ENCODE assay signal across 23 cellular contexts in the genomic region with DNA sequence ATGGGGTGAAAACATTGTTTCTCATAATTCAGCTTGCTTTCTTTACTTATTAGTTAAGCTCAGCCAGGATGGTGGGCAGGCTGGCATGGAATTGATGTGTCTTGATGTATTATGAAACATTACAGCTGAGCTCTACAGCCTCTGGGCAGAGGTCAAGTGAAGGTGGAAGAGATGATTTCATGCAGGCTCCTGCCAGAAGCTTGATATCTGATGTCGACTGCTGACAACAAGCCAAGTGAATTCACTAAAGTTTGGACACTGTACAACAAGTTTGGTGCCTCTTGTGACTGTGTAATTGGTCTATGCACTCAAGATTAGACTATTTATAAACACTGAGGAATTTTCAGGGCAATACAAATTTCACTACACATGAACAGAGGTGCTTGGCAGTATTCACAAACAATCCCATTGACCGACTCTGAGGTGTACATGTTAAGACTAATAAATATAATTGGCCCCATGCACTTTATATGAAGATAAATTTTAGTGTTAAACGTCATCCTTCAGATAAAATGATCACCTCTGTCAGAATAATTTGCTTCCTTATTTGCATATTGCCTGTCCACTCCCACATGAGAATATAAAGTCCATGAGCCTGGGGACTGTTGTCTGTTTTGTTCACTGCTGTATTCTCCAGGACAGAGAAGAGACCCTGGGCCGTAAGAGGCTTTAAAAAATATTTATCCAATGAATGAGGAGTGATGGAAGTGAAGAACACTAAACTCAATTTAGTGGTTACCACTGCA.
DNase-seq lines count a peak whose midpoint lies in the region; ATAC-seq, FAIRE-seq and TF ChIP-seq lines count a peak whose summit lies in the region.
"Had no signal": no experiment of that assay in that cellular context is flagged by ENCODE, and none has a peak within 500 bp of the region (broad histone marks: within the 10 kb centered on the region; RNA-seq: fewer than 3 reads in every experiment).

No MANE protein-coding gene starts in this region.

- peaks cover 10% of the 10 kb centered on the region for H3K4me1 Mint-ChIP-seq in MCF 10A (ENCODE audit: insufficient read depth, unreplicated experiment)
- H3K4me1 Mint-ChIP-seq: activated naive CD8-positive, alpha-beta T cell treated with anti-CD3 and anti-CD28 coated beads for 36 hours; CD14-positive monocyte; stimulated activated memory B cell treated with anti-CD40 and anti-IgM and Interleukin-4, amounts not matched to agents 10 μg/mL and 1 μg/mL and 100 μg/mL, for 72 hours had no signal

- WGBS in mammary epithelial cell (ENCODE audit: low coverage, missing lambda C conversion rate), result 2% methylated on average over 4 of the region's 4 CpGs
- WGBS in small intestine, 3 donors, result 15 to 28% (median 24%) methylated on average over 4 of the region's 4 CpGs
- WGBS in esophagus muscularis mucosa, result 27% methylated on average over 4 of the region's 4 CpGs

- H3K9me3 ChIP-seq in mammary epithelial cell (replicated peaks; ENCODE audit: insufficient read depth, low read length), result no peaks in the 10 kb centered on the region
- no peaks in the 10 kb centered on the region for H3K9me3 ChIP-seq in small intestine (ENCODE audit: control insufficient read depth, low read depth)
- no peaks in the 10 kb centered on the region for H3K9me3 ChIP-seq in esophagus muscularis mucosa
- H3K9me3 ChIP-seq in effector memory CD4-positive, alpha-beta T cell (ENCODE audit: control insufficient read depth, low read length), result no peaks in the 10 kb centered on the region
- H3K9me3 ChIP-seq: pancreas had no signal

- no peaks in the 10 kb centered on the region for H3K36me3 Mint-ChIP-seq in MCF 10A (ENCODE audit: insufficient read depth, unreplicated experiment)
- H3K36me3 Mint-ChIP-seq: activated naive CD8-positive, alpha-beta T cell treated with anti-CD3 and anti-CD28 coated beads for 36 hours; CD14-positive monocyte; stimulated activated memory B cell treated with anti-CD40 and anti-IgM and Interleukin-4, amounts not matched to agents 10 μg/mL and 1 μg/mL and 100 μg/mL, for 72 hours; type B pancreatic cell had no signal

- H3K36me3 ChIP-seq in mammary epithelial cell (ENCODE audit: insufficient read depth, low read length) (no peaks in the 10 kb centered on the region), small intestine (ENCODE audit: control insufficient read depth in 2 of 2, insufficient read depth in 2 of 2, low read length in 2 of 2) (no peaks in the 10 kb centered on the region), esophagus muscularis mucosa (no peaks in the 10 kb centered on the region)
- no peaks in the 10 kb centered on the region for H3K36me3 ChIP-seq in effector memory CD4-positive, alpha-beta T cell (ENCODE audit: control insufficient read depth, insufficient read depth, low read length)
- H3K36me3 ChIP-seq: pancreas had no signal

- peaks cover 2% of the 10 kb centered on the region for H3K27me3 ChIP-seq in mammary epithelial cell (ENCODE audit: insufficient read depth, low read length)
- no peaks in the 10 kb centered on the region for H3K27me3 ChIP-seq in small intestine (ENCODE audit: control insufficient read depth in 2 of 2, insufficient read depth in 2 of 2, low read length in 2 of 2)
- H3K27me3 ChIP-seq in esophagus muscularis mucosa, result no peaks in the 10 kb centered on the region
- H3K27me3 ChIP-seq in effector memory CD4-positive, alpha-beta T cell (replicated peaks; ENCODE audit: control insufficient read depth, insufficient read depth, low read length, poor library complexity, severe bottlenecking), result no peaks in the 10 kb centered on the region
- H3K27me3 ChIP-seq: pancreas had no signal

- intact Hi-C loops in MCF 10A (cut with micrococcal nuclease) (no loop called here), mammary epithelial cell (cut with micrococcal nuclease) (no loop called here), left cardiac atrium (cut with DNase I) (no loop called here), esophagus muscularis mucosa (cut with DNase I) (no loop called here)

- no peak overlapping the region for H3K4me3 Mint-ChIP-seq in MCF 10A (ENCODE audit: unreplicated experiment)
- H3K4me3 Mint-ChIP-seq: activated naive CD8-positive, alpha-beta T cell treated with anti-CD3 and anti-CD28 coated beads for 36 hours; CD14-positive monocyte; endodermal cell; stimulated activated memory B cell treated with anti-CD40 and anti-IgM and Interleukin-4, amounts not matched to agents 10 μg/mL and 1 μg/mL and 100 μg/mL, for 72 hours; type B pancreatic cell had no signal

- H3K27ac ChIP-seq in mammary epithelial cell (ENCODE audit: insufficient read depth, low read depth, low read length) (no peak overlapping the region), small intestine (ENCODE audit: low read depth in 1 of 2, low read length in 1 of 2) (peak overlapping the region in 1 of 2 donors; percentile 32), esophagus muscularis mucosa (replicated peaks in 1 of 4) (no peak overlapping the region)
- H3K27ac ChIP-seq in effector memory CD4-positive, alpha-beta T cell (ENCODE audit: insufficient read depth, low read length, poor library complexity, severe bottlenecking), result no peak overlapping the region
- H3K27ac ChIP-seq: 22Rv1, pancreas had no signal

- in situ Hi-C loops in mammary epithelial cell (cut with MboI; ENCODE audit: low sequenced_read_pairs in 2 of 2), result no loop called here

- DNase-seq in MCF 10A (ENCODE audit: unreplicated experiment) (peak; percentile 59), mammary epithelial cell (no peak), astrocyte of the hippocampus (ENCODE audit: low read depth, low spot score) (peak; percentile 52), left cardiac atrium (peak; percentile 33), small intestine (peak; percentile 70), esophagus muscularis mucosa (ENCODE audit: extremely low spot score) (no peak)
- no peak for DNase-seq in stimulated activated CD4-positive, alpha-beta T cell treated with anti-CD3 and anti-CD28 coated beads, Interleukin-12 subunit alpha, Interleukin-12 subunit beta, amount 100 ng/mL, for 4 hours
- no peak for DNase-seq in effector memory CD4-positive, alpha-beta T cell
- DNase-seq: activated CD4-positive, alpha-beta T cell treated with anti-CD3 and anti-CD28 coated beads, Interleukin-2, amount 50 U/mL, for 4 hours; activated naive CD8-positive, alpha-beta T cell treated with anti-CD3 and anti-CD28 coated beads for 36 hours; activated T-cell treated with anti-CD3 and anti-CD28 coated beads, Interleukin-2, amount 50 U/mL, for 48 hours; DMS153; endodermal cell; KG1; NCI-H1417 treated with DMSO at 0.1 percent for 48 hours; NCI-H2227 treated with DMSO at 0.1 percent for 48 hours; pancreas had no signal

- H3K4me2 ChIP-seq in mammary epithelial cell (ENCODE audit: insufficient read depth, low read depth, low read length), result no peak overlapping the region

- TF ChIP-seq EP300 in esophagus muscularis mucosa (IDR thresholded peaks at IDR 0.05), result no peak

- no peak for FAIRE-seq in small intestine (lab: Jason Lieb, UNC)
- FAIRE-seq: GM18507, H1, pancreas had no signal

- CTCF ChIA-PET in MCF 10A (lab: Yijun Ruan, JAX) (interaction anchor here (1.0 kb wide), 1 partner anchor 760 kb away, joined by 3 read pairs; no protein-coding TSS in a partner anchor), mammary epithelial cell (lab: Charles Lee; ENCODE audit: low non-redundant PET) (no interaction called here)

- H3K27ac Mint-ChIP-seq in MCF 10A (ENCODE audit: low read depth, unreplicated experiment), result no peak overlapping the region
- H3K27ac Mint-ChIP-seq: activated naive CD8-positive, alpha-beta T cell treated with anti-CD3 and anti-CD28 coated beads for 36 hours; CD14-positive monocyte; endodermal cell; stimulated activated memory B cell treated with anti-CD40 and anti-IgM and Interleukin-4, amounts not matched to agents 10 μg/mL and 1 μg/mL and 100 μg/mL, for 72 hours; type B pancreatic cell had no signal

- H3K4me1 ChIP-seq in mammary epithelial cell (ENCODE audit: insufficient read depth, low read length) (no peaks in the 10 kb centered on the region), small intestine (ENCODE audit: control insufficient read depth in 2 of 2, insufficient read depth in 1 of 2, low read depth in 1 of 2, low read length in 1 of 2) (no peaks in the 10 kb centered on the region), esophagus muscularis mucosa (peaks cover 0 to 8% (median 4%) of the 10 kb centered on the region in 4 donors)
- no peaks in the 10 kb centered on the region for H3K4me1 ChIP-seq in effector memory CD4-positive, alpha-beta T cell (ENCODE audit: control insufficient read depth, insufficient read depth, low read length, poor library complexity, severe bottlenecking)
- H3K4me1 ChIP-seq: pancreas had no signal

- no peak overlapping the region for H3K9ac ChIP-seq in mammary epithelial cell (ENCODE audit: insufficient read depth, low read length)

- TF ChIP-seq CTCF in MCF 10A (IDR thresholded peaks at IDR 0.05; ENCODE audit: unreplicated experiment), result no peak
- TF ChIP-seq CTCF in mammary epithelial cell (conservative IDR thresholded peaks at IDR 0.05 in 1 of 2, IDR thresholded peaks at IDR 0.05 in 1 of 2; ENCODE audit: extremely low read depth in 1 of 2, insufficient read depth in 1 of 2, low read depth in 1 of 2, low read length in 2 of 2), result no peak
- TF ChIP-seq CTCF in esophagus muscularis mucosa (IDR thresholded peaks at IDR 0.05), result no peak

- BruUV-seq in MCF 10A (replicated peaks; lab: Mats Ljungman, UMichigan) (no TSS peak), mammary epithelial cell (replicated peaks; lab: Mats Ljungman, UMichigan) (no TSS peak)

- POLR2A ChIA-PET in MCF 10A (lab: Yijun Ruan, JAX), result no interaction called here

- H3K4me3 ChIP-seq in mammary epithelial cell (replicated peaks in 1 of 3; ENCODE audit: insufficient read depth in 1 of 3, low read depth in 2 of 3, low read length in 3 of 3), result no peak overlapping the region
- H3K4me3 ChIP-seq in small intestine (ENCODE audit: low read depth in 1 of 2, low read length in 2 of 2), result no peak overlapping the region
- H3K4me3 ChIP-seq in esophagus muscularis mucosa, result no peak overlapping the region
- H3K4me3 ChIP-seq in effector memory CD4-positive, alpha-beta T cell (ENCODE audit: insufficient read depth, low read depth, low read length, poor library complexity, severe bottlenecking), result no peak overlapping the region
- H3K4me3 ChIP-seq: pancreas had no signal

- peak; percentile 96 to 98 for ATAC-seq in left cardiac atrium
- ATAC-seq: stimulated activated memory B cell treated with anti-CD40 and anti-IgM and Interleukin-4, amounts not matched to agents 10 μg/mL and 1 μg/mL and 100 μg/mL, for 72 hours had no signal

- no peaks in the 10 kb centered on the region for H3K27me3 Mint-ChIP-seq in MCF 10A (ENCODE audit: insufficient read depth, unreplicated experiment)
- H3K27me3 Mint-ChIP-seq: stimulated activated memory B cell treated with anti-CD40 and anti-IgM and Interleukin-4, amounts not matched to agents 10 μg/mL and 1 μg/mL and 100 μg/mL, for 72 hours; type B pancreatic cell had no signal

- no peaks in the 10 kb centered on the region for H3K9me3 Mint-ChIP-seq in MCF 10A (ENCODE audit: unreplicated experiment)
- H3K9me3 Mint-ChIP-seq: activated naive CD8-positive, alpha-beta T cell treated with anti-CD3 and anti-CD28 coated beads for 36 hours; endodermal cell; stimulated activated memory B cell treated with anti-CD40 and anti-IgM and Interleukin-4, amounts not matched to agents 10 μg/mL and 1 μg/mL and 100 μg/mL, for 72 hours; type B pancreatic cell had no signal

- H3K79me2 ChIP-seq in mammary epithelial cell (ENCODE audit: insufficient read depth, low read length), result no peaks in the 10 kb centered on the region

- TF ChIP-seq POLR2A in esophagus muscularis mucosa (IDR thresholded peaks at IDR 0.05; ENCODE audit: low read depth), result no peak

- no peak overlapping the region for H2AFZ ChIP-seq in mammary epithelial cell (ENCODE audit: low read depth, low read length)

- H4K20me1 ChIP-seq in mammary epithelial cell (ENCODE audit: insufficient read depth, low read length), result no peaks in the 10 kb centered on the region

- dilution Hi-C loops in mammary epithelial cell (cut with HindIII; ENCODE audit: low sequenced_read_pairs), result no loop called here

Comparison
In these comparisons a context has a peak if more than half of its experiments do, and no peak if none do; other contexts are left out.
1. DNase-seq: peak in MCF 10A (single experiment), astrocyte of the hippocampus (single experiment), left cardiac atrium (single experiment) and small intestine (single experiment); none in mammary epithelial cell (single experiment), stimulated activated CD4-positive, alpha-beta T cell treated with anti-CD3 and anti-CD28 coated beads, Interleukin-12 subunit alpha, Interleukin-12 subunit beta, amount 100 ng/mL, for 4 hours (single experiment), esophagus muscularis mucosa (single experiment) and effector memory CD4-positive, alpha-beta T cell (0 of 3).